Comparison of ENCODE assay signal across 21 cellular contexts in genomic region chr5:154517181-154517580, GRCh38. TPM values are rescaled to one million over a fixed set of nuclear protein-coding genes. Genes with fewer than 3 reads are reported as not detected.
DNase-seq lines count a peak whose midpoint lies in the region; ATAC-seq and TF ChIP-seq lines count a peak whose summit lies in the region.
"Had no signal": no experiment of that assay in that cellular context is flagged by ENCODE, and none has a peak within 500 bp of the region (broad histone marks: within the 10 kb centered on the region; RNA-seq: fewer than 3 reads in every experiment).

No MANE protein-coding gene starts in this region.

- H3K9me2 ChIP-seq in Karpas-422 (replicated peaks; ENCODE audit: insufficient read depth, low read length): no peaks in the 10 kb centered on the region

- POLR2A ChIA-PET in T-cell (lab: Charles Lee): no interaction called here

- ATAC-seq in T-cell (replicated peaks in 1 of 4) (no peak), lower lobe of right lung (no peak)

- H3K4me1 ChIP-seq in Karpas-422 (ENCODE audit: low read length) (no peaks in the 10 kb centered on the region), mesodermal cell (ENCODE audit: control insufficient read depth, insufficient read depth, low read length, poor library complexity, severe bottlenecking) (peaks cover 19% of the 10 kb centered on the region), smooth muscle cell (ENCODE audit: low read depth) (peaks cover 6% of the 10 kb centered on the region), lower lobe of right lung (no peaks in the 10 kb centered on the region)

- H3K9me3 Mint-ChIP-seq in T-cell: no peaks in the 10 kb centered on the region
- H3K9me3 Mint-ChIP-seq: CD14-positive monocyte had no signal

- peaks cover 0 to 4% (median 3%) of the 10 kb centered on the region in 3 donors for H3K4me1 Mint-ChIP-seq in T-cell

- no peak overlapping the region for H3K27ac Mint-ChIP-seq in T-cell
- H3K27ac Mint-ChIP-seq: CD14-positive monocyte had no signal

- H3K36me3 ChIP-seq in Karpas-422 (ENCODE audit: insufficient read depth, low read length) (no peaks in the 10 kb centered on the region), mesodermal cell (ENCODE audit: control insufficient read depth, insufficient read depth, low read length) (no peaks in the 10 kb centered on the region), smooth muscle cell (ENCODE audit: low read depth) (no peaks in the 10 kb centered on the region), lower lobe of right lung (no peaks in the 10 kb centered on the region)

- H3K27ac ChIP-seq in Karpas-422 (ENCODE audit: low read length): no peak overlapping the region
- H3K27ac ChIP-seq in mesodermal cell (ENCODE audit: low read depth, low read length, severe bottlenecking): peak overlapping the region; percentile 80
- no peak overlapping the region for H3K27ac ChIP-seq in smooth muscle cell (ENCODE audit: low read depth)
- H3K27ac ChIP-seq in lower lobe of right lung: no peak overlapping the region
- H3K27ac ChIP-seq: PC-9, SK-N-MC had no signal

- H3K4me3 ChIP-seq in Karpas-422 (ENCODE audit: low read length): no peak overlapping the region
- no peak overlapping the region for H3K4me3 ChIP-seq in mesodermal cell (ENCODE audit: extremely low read depth, insufficient read depth, low read length, poor library complexity, severe bottlenecking)
- H3K4me3 ChIP-seq in smooth muscle cell: no peak overlapping the region
- H3K4me3 ChIP-seq in lower lobe of right lung: no peak overlapping the region
- H3K4me3 ChIP-seq: PC-9, SK-N-MC had no signal

- TF ChIP-seq CTCF in smooth muscle cell (IDR thresholded peaks at IDR 0.05; ENCODE audit: borderline replicate concordance, insufficient read depth, poor library complexity, severe bottlenecking) (no peak), lower lobe of right lung (IDR thresholded peaks at IDR 0.05) (no peak)

- H2AFZ ChIP-seq in Karpas-422 (ENCODE audit: low read length): no peak overlapping the region
- H2AFZ ChIP-seq in smooth muscle cell (ENCODE audit: low read depth): no peak overlapping the region
- H2AFZ ChIP-seq: PC-9 had no signal

- H3K9ac ChIP-seq in Karpas-422 (ENCODE audit: low read length): no peak overlapping the region
- no peak overlapping the region for H3K9ac ChIP-seq in smooth muscle cell (ENCODE audit: low read depth)

- peak; percentile 95 for DNase-seq in ELF-1 (ENCODE audit: low read depth, low spot score)
- peak; percentile 22 for DNase-seq in Karpas-422
- peak; percentile 23 for DNase-seq in cerebellum (ENCODE audit: low spot score)
- no peak for DNase-seq in T-cell
- DNase-seq in smooth muscle cell (lab: John Stamatoyannopoulos, UW; ENCODE audit: unreplicated experiment): no peak
- DNase-seq in lower lobe of right lung: no peak
- DNase-seq in stimulated activated CD4-positive, alpha-beta T cell treated with anti-CD3 and anti-CD28 coated beads, Interleukin-15, amount 100 ng/mL, for 24 hours: no peak
- DNase-seq: DMS79 treated with DMSO at 0.1 percent for 48 hours, NCI-H1092 treated with DMSO at 0.1 percent for 48 hours, NCI-H1436 treated with DMSO at 0.1 percent for 48 hours, NCI-H1930, NCI-H2227 treated with DMSO at 0.1 percent for 48 hours, NCI-H510A, NCI-H748 treated with DMSO at 0.1 percent for 48 hours, RPMI8226, SHP77 had no signal

- no peak overlapping the region for H3K4me2 ChIP-seq in Karpas-422 (ENCODE audit: low read depth, low read length, poor library complexity, severe bottlenecking)
- no peak overlapping the region for H3K4me2 ChIP-seq in smooth muscle cell
- H3K4me2 ChIP-seq: PC-9 had no signal

- H3K9me3 ChIP-seq in Karpas-422 (ENCODE audit: low read length) (no peaks in the 10 kb centered on the region), mesodermal cell (ENCODE audit: control insufficient read depth, low read length) (no peaks in the 10 kb centered on the region), smooth muscle cell (replicated peaks; ENCODE audit: low read depth) (no peaks in the 10 kb centered on the region), lower lobe of right lung (no peaks in the 10 kb centered on the region)

- H3K36me3 Mint-ChIP-seq in T-cell: no peaks in the 10 kb centered on the region
- H3K36me3 Mint-ChIP-seq: CD14-positive monocyte had no signal

- H4K20me1 ChIP-seq in Karpas-422 (ENCODE audit: insufficient read depth, low read depth, low read length): no peaks in the 10 kb centered on the region
- H4K20me1 ChIP-seq in smooth muscle cell (ENCODE audit: low read depth): no peaks in the 10 kb centered on the region

- 27% methylated on average over 5 of the region's 7 CpGs; no CpG with 5 or more reads in 1 of the 2 experiments for WGBS in mesodermal cell (ENCODE audit: insufficient coverage in 2 of 2), 2 experiments
- WGBS in smooth muscle cell (ENCODE audit: low lambda C conversion rate): 18% methylated on average over 7 of the region's 7 CpGs

- intact Hi-C loops in lower lobe of right lung (cut with DNase I): no loop called here

- H3K4me3 Mint-ChIP-seq in T-cell: no peak overlapping the region
- H3K4me3 Mint-ChIP-seq: CD14-positive monocyte had no signal

- H3K79me2 ChIP-seq in Karpas-422 (ENCODE audit: low read length) (no peaks in the 10 kb centered on the region), smooth muscle cell (ENCODE audit: low read depth) (no peaks in the 10 kb centered on the region)

- peaks cover 22% of the 10 kb centered on the region for H3F3A ChIP-seq in smooth muscle cell (ENCODE audit: low read depth)

- H3K27me3 Mint-ChIP-seq in T-cell: peaks cover 26 to 51% of the 10 kb centered on the region in 2 donors

- no peaks in the 10 kb centered on the region for H3K27me3 ChIP-seq in Karpas-422 (ENCODE audit: low read length)
- no peaks in the 10 kb centered on the region for H3K27me3 ChIP-seq in smooth muscle cell (ENCODE audit: low read depth)
- H3K27me3 ChIP-seq in lower lobe of right lung (ENCODE audit: low read depth): peaks cover 27% of the 10 kb centered on the region

- CTCF ChIA-PET in T-cell (lab: Charles Lee): no interaction called here

RNA-seq across cellular contexts. Expression of gene HAND1, which starts 39.2 kb away (rescaled TPM):
- not detected in 2 replicates for total RNA-seq in Karpas-422 (2014; rRNA removed; shearing (Covaris generic); ENCODE audit: low replicate concordance)
- total RNA-seq in cerebellum (not detected), T-cell (not detected), smooth muscle cell (25.2 and 36.3 TPM in 2 replicates), lower lobe of right lung (0.21 TPM)
- polyA plus RNA-seq in mesodermal cell (2013, experiment 1 of 2): 366 TPM
- 464 TPM for polyA plus RNA-seq in mesodermal cell (2013, experiment 2 of 2)
- 18.2 and 68.4 TPM in 2 replicates for polyA plus RNA-seq in smooth muscle cell
- total RNA-seq: H4, PC-9 had no signal
- polyA plus RNA-seq: CD14-positive monocyte had no signal

Comparison
In these comparisons a context has a peak if more than half of its experiments do, and no peak if none do; other contexts are left out.
1. DNase-seq: peak in ELF-1 (single experiment), Karpas-422 (single experiment) and cerebellum (single experiment); none in T-cell (0 of 34), smooth muscle cell (single experiment), lower lobe of right lung (single experiment) and stimulated activated CD4-positive, alpha-beta T cell treated with anti-CD3 and anti-CD28 coated beads, Interleukin-15, amount 100 ng/mL, for 24 hours (single experiment).
2. RNA of gene HAND1, which starts 39.2 kb away (total RNA-seq): 25.2 to 36.3 TPM in smooth muscle cell; 0.21 TPM in lower lobe of right lung (single experiment), not detected in Karpas-422, not detected in cerebellum (single experiment) and not detected in T-cell; every median in the first group is over 10 times any median in the second.